ENCODE assay signal across 1 cellular context in genomic region chr17:47841488-47842308, GRCh38.
TF ChIP-seq lines count a peak whose summit lies in the region.

No MANE protein-coding gene starts in this region.

TF ChIP-seq in H1, 55 proteins besides CTCF, POLR2A, EP300 and RAD21:
- TF ChIP-seq SP4 (IDR thresholded peaks at IDR 0.05; ENCODE audit: low read length) (peak; percentile 12; the same call in 1 of the 2 replicates), BCL11A (IDR thresholded peaks at IDR 0.05; ENCODE audit: low read depth in 2 of 2, low read length in 2 of 2) (no peak)
